In the genomic region with DNA sequence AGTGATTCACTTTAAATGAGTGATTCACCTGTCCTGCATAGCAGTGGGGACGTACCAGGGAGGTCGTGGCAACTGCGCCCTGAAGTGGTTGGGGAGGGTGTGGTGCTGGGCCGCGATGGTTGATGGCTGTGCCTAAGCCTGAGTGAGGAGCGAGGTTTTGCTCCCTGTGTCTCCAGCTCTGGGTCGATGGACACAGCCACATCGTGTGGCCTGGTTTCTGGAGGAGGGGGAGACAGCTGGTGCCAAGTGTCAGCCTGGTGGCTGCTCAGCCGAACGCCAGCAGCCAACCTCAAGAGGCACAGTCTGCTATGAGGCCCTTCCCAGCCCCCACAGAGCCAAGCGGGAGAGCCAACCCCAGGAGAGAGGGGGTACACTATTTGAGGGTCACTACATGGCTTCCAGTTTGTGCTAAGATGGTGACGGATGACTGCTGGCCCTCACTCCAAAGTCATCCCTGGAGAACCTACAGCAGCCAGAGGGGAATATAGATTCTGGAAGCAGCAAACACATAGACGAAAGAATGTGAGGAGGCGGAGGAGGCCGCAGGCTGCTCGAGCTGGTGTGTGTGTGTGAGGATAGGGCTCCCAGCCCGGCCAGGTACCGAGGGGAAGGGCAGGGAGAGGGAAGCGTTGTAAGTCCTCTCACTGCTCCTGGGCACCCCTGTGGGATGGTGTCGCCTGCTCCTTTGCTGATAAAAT, we compare ENCODE assay signal across 18 cellular contexts. TPM values are rescaled to one million over a fixed set of nuclear protein-coding genes. Genes with fewer than 3 reads are reported as not detected.
"Had no signal": no experiment of that assay in that cellular context is flagged by ENCODE, and none has a peak within 500 bp of the region (broad histone marks: within the 10 kb centered on the region; RNA-seq: fewer than 3 reads in every experiment).

No MANE protein-coding gene starts in this region.

- H3K4me3 ChIP-seq: colonic mucosa, pancreas had no signal

- H3K9me3 ChIP-seq: colonic mucosa, pancreas had no signal

- H3K36me3 ChIP-seq: colonic mucosa, pancreas had no signal

- H3K27ac ChIP-seq: colonic mucosa, pancreas had no signal

- H3K4me1 Mint-ChIP-seq: activated B cell treated with CpG ODN at 0.5 μM for 24 hours; activated naive CD4-positive, alpha-beta T cell treated with anti-CD3 and anti-CD28 coated beads, Interleukin-2, amount 50 U/mL, for 24 hours; naive B cell had no signal

- H3K27me3 Mint-ChIP-seq: activated CD8-positive, alpha-beta T cell treated with anti-CD3 and anti-CD28 coated beads for 36 hours; activated naive CD4-positive, alpha-beta T cell treated with anti-CD3 and anti-CD28 coated beads, Interleukin-2, amount 50 U/mL, for 24 hours; activated T-cell treated with anti-CD3 and anti-CD28 coated beads, Interleukin-2, amount 50 U/mL, for 24 hours; stimulated activated naive CD8-positive, alpha-beta T cell treated with anti-CD3 and anti-CD28 coated beads, Interleukin-15, Interleukin-2, amounts not matched to agents 100 ng/mL and 50 ng/mL, for 24 hours had no signal

- ATAC-seq: activated CD8-positive, alpha-beta T cell treated with anti-CD3 and anti-CD28 coated beads for 36 hours; left lobe of liver; pancreas had no signal

- H3K4me1 ChIP-seq: colonic mucosa, pancreas had no signal

- H3K27ac Mint-ChIP-seq: activated B cell treated with CpG ODN at 0.5 μM for 24 hours; activated CD8-positive, alpha-beta T cell treated with anti-CD3 and anti-CD28 coated beads for 36 hours; activated naive CD4-positive, alpha-beta T cell treated with anti-CD3 and anti-CD28 coated beads, Interleukin-2, amount 50 U/mL, for 24 hours; activated T-cell treated with anti-CD3 and anti-CD28 coated beads, Interleukin-2, amount 50 U/mL, for 24 hours; stimulated activated naive CD8-positive, alpha-beta T cell treated with anti-CD3 and anti-CD28 coated beads, Interleukin-15, Interleukin-2, amounts not matched to agents 100 ng/mL and 50 ng/mL, for 24 hours; type B pancreatic cell had no signal

- H3K4me3 Mint-ChIP-seq: activated B cell treated with CpG ODN at 0.5 μM for 24 hours; activated CD8-positive, alpha-beta T cell treated with anti-CD3 and anti-CD28 coated beads for 36 hours; activated naive CD4-positive, alpha-beta T cell treated with anti-CD3 and anti-CD28 coated beads, Interleukin-2, amount 50 U/mL, for 24 hours; activated T-cell treated with anti-CD3 and anti-CD28 coated beads, Interleukin-2, amount 50 U/mL, for 24 hours; naive B cell; stimulated activated naive CD8-positive, alpha-beta T cell treated with anti-CD3 and anti-CD28 coated beads, Interleukin-15, Interleukin-2, amounts not matched to agents 100 ng/mL and 50 ng/mL, for 24 hours; type B pancreatic cell had no signal

- H3K27me3 ChIP-seq: colonic mucosa, pancreas had no signal

- H3K9me3 Mint-ChIP-seq: activated B cell treated with CpG ODN at 0.5 μM for 24 hours; activated CD8-positive, alpha-beta T cell treated with anti-CD3 and anti-CD28 coated beads for 36 hours; activated naive CD4-positive, alpha-beta T cell treated with anti-CD3 and anti-CD28 coated beads, Interleukin-2, amount 50 U/mL, for 24 hours; activated T-cell treated with anti-CD3 and anti-CD28 coated beads, Interleukin-2, amount 50 U/mL, for 24 hours; naive B cell; stimulated activated naive CD8-positive, alpha-beta T cell treated with anti-CD3 and anti-CD28 coated beads, Interleukin-15, Interleukin-2, amounts not matched to agents 100 ng/mL and 50 ng/mL, for 24 hours; type B pancreatic cell had no signal

- DNase-seq: activated B cell treated with CpG ODN at 0.5 μM for 24 hours; activated CD4-positive, alpha-beta T cell treated with anti-CD3 and anti-CD28 coated beads for 48 hours; activated CD8-positive, alpha-beta T cell treated with anti-CD3 and anti-CD28 coated beads for 36 hours; activated T-cell treated with anti-CD3 and anti-CD28 coated beads, Interleukin-2, amount 50 U/mL, for 24 hours; amniotic stem cell; central memory CD4-positive, alpha-beta T cell; colonic mucosa; kidney; naive B cell; pancreas; stimulated activated CD4-positive, alpha-beta T cell treated with anti-CD3 and anti-CD28 coated beads, Interleukin-12 subunit alpha, Interleukin-12 subunit beta, amount 100 ng/mL, for 4 hours; stimulated activated CD4-positive, alpha-beta T cell treated with anti-CD3 and anti-CD28 coated beads, Interleukin-1b, Interleukin-23, amount 100 ng/mL, for 48 hours; stimulated activated CD8-positive, alpha-beta memory T cell treated with anti-CD3 and anti-CD28 coated beads, Interleukin-4, amount 100 ng/mL, for 48 hours; T-helper 9 cell had no signal

- H3K36me3 Mint-ChIP-seq: activated naive CD4-positive, alpha-beta T cell treated with anti-CD3 and anti-CD28 coated beads, Interleukin-2, amount 50 U/mL, for 24 hours; naive B cell; type B pancreatic cell had no signal

RNA-seq across cellular contexts. Expression of gene OTOF, which starts 58.6 kb away (rescaled TPM):
- total RNA-seq: activated B cell treated with CpG ODN at 0.5 μM for 24 hours, colonic mucosa had no signal
